In genomic region chr3:119239421-119239820, GRCh38 we compare ENCODE assay signal across 8 cellular contexts. TPM values are rescaled to one million over a fixed set of nuclear protein-coding genes. Genes with fewer than 3 reads are reported as not detected.
DNase-seq lines count a peak whose midpoint lies in the region; ATAC-seq, FAIRE-seq and TF ChIP-seq lines count a peak whose summit lies in the region.

No MANE protein-coding gene starts in this region.

- intact Hi-C loops in CD4-positive, alpha-beta T cell (cut with DNase I, micrococcal nuclease), result loop anchor here in 1 of 2 experiments (5.0 kb wide), 1 partner anchor 37 kb away; no protein-coding TSS in a partner anchor

- ATAC-seq in CD4-positive, alpha-beta T cell (ENCODE audit: poor library complexity), result peak; percentile 10
- no peak for ATAC-seq in central memory CD8-positive, alpha-beta T cell (replicated peaks; ENCODE audit: extremely low read depth, poor library complexity, severe bottlenecking)
- no peak for ATAC-seq in naive thymus-derived CD8-positive, alpha-beta T cell

- no peak for TF ChIP-seq CTCF in CD4-positive, alpha-beta T cell (IDR thresholded peaks at IDR 0.05)
- TF ChIP-seq CTCF in GM10248 (IDR thresholded peaks at IDR 0.05; ENCODE audit: control extremely low read depth, extremely low read depth, low read depth, missing control alignments), result no peak

- peaks cover 60% of the 10 kb centered on the region for H3K4me1 Mint-ChIP-seq in CD4-positive, alpha-beta T cell (ENCODE audit: low read depth)
- peaks cover 32% of the 10 kb centered on the region for H3K4me1 Mint-ChIP-seq in central memory CD8-positive, alpha-beta T cell
- peaks cover 21 to 63% (median 46%) of the 10 kb centered on the region in 4 donors for H3K4me1 Mint-ChIP-seq in naive thymus-derived CD8-positive, alpha-beta T cell

- peak overlapping the region; percentile 83 for H3K27ac Mint-ChIP-seq in CD4-positive, alpha-beta T cell
- peak overlapping the region; percentile 84 for H3K27ac Mint-ChIP-seq in central memory CD8-positive, alpha-beta T cell (ENCODE audit: low read depth)
- peak overlapping the region; percentile 54 to 97 (median 90) for H3K27ac Mint-ChIP-seq in naive thymus-derived CD8-positive, alpha-beta T cell

- H3K36me3 ChIP-seq in MG63, result peaks cover 12% of the 10 kb centered on the region

- peaks cover 26% of the 10 kb centered on the region for H3K36me3 Mint-ChIP-seq in CD4-positive, alpha-beta T cell (ENCODE audit: low read depth)
- H3K36me3 Mint-ChIP-seq in central memory CD8-positive, alpha-beta T cell (ENCODE audit: insufficient read depth), result peaks cover 14% of the 10 kb centered on the region
- peaks cover 0 to 23% (median 8%) of the 10 kb centered on the region in 3 donors for H3K36me3 Mint-ChIP-seq in naive thymus-derived CD8-positive, alpha-beta T cell

- H3K27me3 ChIP-seq in CD4-positive, alpha-beta T cell (ENCODE audit: control insufficient read depth, insufficient read depth, low read length), result no peaks in the 10 kb centered on the region
- H3K27me3 ChIP-seq in MG63, result no peaks in the 10 kb centered on the region

- H3K4me3 ChIP-seq in MG63, result peak overlapping the region; percentile 83

- no peaks in the 10 kb centered on the region for H3K27me3 Mint-ChIP-seq in CD4-positive, alpha-beta T cell
- H3K27me3 Mint-ChIP-seq in central memory CD8-positive, alpha-beta T cell, result no peaks in the 10 kb centered on the region
- H3K27me3 Mint-ChIP-seq in naive thymus-derived CD8-positive, alpha-beta T cell, result no peaks in the 10 kb centered on the region

- no peaks in the 10 kb centered on the region for H3K9me3 Mint-ChIP-seq in CD4-positive, alpha-beta T cell
- no peaks in the 10 kb centered on the region for H3K9me3 Mint-ChIP-seq in central memory CD8-positive, alpha-beta T cell
- H3K9me3 Mint-ChIP-seq in naive thymus-derived CD8-positive, alpha-beta T cell, result no peaks in the 10 kb centered on the region

- FAIRE-seq in urothelium cell line (lab: Jason Lieb, UNC), result no peak

- peak overlapping the region; percentile 39 for H3K27ac ChIP-seq in CD4-positive, alpha-beta T cell (ENCODE audit: low read depth, low read length)

- no peak for DNase-seq in CD4-positive, alpha-beta T cell
- DNase-seq in MG63 (no peak), NCI-H1694 (lab: John Stamatoyannopoulos, UW) (no peak), NCI-H446 treated with DMSO at 0.1 percent for 48 hours (lab: John Stamatoyannopoulos, UW) (no peak), GM10248 (ENCODE audit: extremely low spot score) (no peak), urothelium cell line (ENCODE audit: low spot score) (no peak)
- DNase-seq in central memory CD8-positive, alpha-beta T cell (ENCODE audit: low spot score in 2 of 2), result no peak
- DNase-seq in naive thymus-derived CD8-positive, alpha-beta T cell, result peak in 2 of 10 donors; percentile 17 to 22

- peak overlapping the region; percentile 93 for H3K4me3 Mint-ChIP-seq in CD4-positive, alpha-beta T cell
- peak overlapping the region; percentile 83 for H3K4me3 Mint-ChIP-seq in central memory CD8-positive, alpha-beta T cell
- peak overlapping the region; percentile 77 to 96 (median 88) for H3K4me3 Mint-ChIP-seq in naive thymus-derived CD8-positive, alpha-beta T cell

- POLR2A ChIA-PET in CD4-positive, alpha-beta T cell (lab: Charles Lee), result interaction anchor here (0.8 to 1.3 kb wide), 5 partner anchors 19 to 259 kb away, joined by 3 to 4 read pairs (median 3); partner anchors contain the start of genes ARHGAP31 and TIMMDC1
- POLR2A ChIA-PET in naive thymus-derived CD8-positive, alpha-beta T cell (lab: Charles Lee), result interaction anchor here (0.6 to 3.1 kb wide), 3 partner anchors 55 to 267 kb away, joined by 3 to 24 read pairs (median 4); partner anchors contain the start of genes ARHGAP31 and TMEM39A
- POLR2A ChIA-PET in GM10248 (lab: Yijun Ruan, JAX), result no interaction called here

- no peaks in the 10 kb centered on the region for H3K9me3 ChIP-seq in CD4-positive, alpha-beta T cell (ENCODE audit: control insufficient read depth, low read length)
- no peaks in the 10 kb centered on the region for H3K9me3 ChIP-seq in MG63

- CTCF ChIA-PET in CD4-positive, alpha-beta T cell (lab: Charles Lee), result interaction anchor here (0.9 to 3.1 kb wide), 3 partner anchors 114 to 357 kb away, joined by 3 to 15 read pairs (median 4); no protein-coding TSS in a partner anchor
- CTCF ChIA-PET in GM10248 (lab: Yijun Ruan, JAX), result interaction anchor here (0.9 to 3.4 kb wide), 2 partner anchors 16 to 205 kb away, joined by 4 to 74 read pairs; partner anchors contain the start of gene IGSF11

RNA-seq across cellular contexts. Expression of gene B4GALT4, which starts 1.3 kb away (rescaled TPM):
- total RNA-seq in CD4-positive, alpha-beta T cell, result 10 to 100 TPM; 26.2 to 29.5 TPM
- 13.2 and 17.7 TPM in 2 replicates for total RNA-seq in MG63 (2014; rRNA removed; shearing (Covaris generic); ENCODE audit: low replicate concordance)
- total RNA-seq in naive thymus-derived CD8-positive, alpha-beta T cell, result 10 to 100 TPM in 1 of 2 experiments, 1 to 10 TPM in 1; 9.2 to 13.2 TPM
- polyA plus RNA-seq in naive thymus-derived CD8-positive, alpha-beta T cell, result 1 to 10 TPM; 2.9 to 6.8 (median 5.9) TPM

RNA-seq across cellular contexts. Expression of gene ARHGAP31, which starts 54.8 kb away (rescaled TPM):
- 1 to 10 TPM; 2.4 to 2.9 TPM for total RNA-seq in CD4-positive, alpha-beta T cell
- total RNA-seq in MG63 (2014; rRNA removed; shearing (Covaris generic); ENCODE audit: low replicate concordance), result 4.2 and 5.0 TPM in 2 replicates
- total RNA-seq in naive thymus-derived CD8-positive, alpha-beta T cell, result 1 to 10 TPM; 1.1 to 1.8 TPM
- 1 to 10 TPM in 2 of 3 donors, under 1 TPM in 1; 0.32 to 2.3 (median 1.6) TPM for polyA plus RNA-seq in naive thymus-derived CD8-positive, alpha-beta T cell
